9 cellular contexts compared by ENCODE assay signal in genomic region chr22:17774928-17775675, GRCh38. TPM values are rescaled to one million over a fixed set of nuclear protein-coding genes. Genes with fewer than 3 reads are reported as not detected.
A peak's percentile ranks its signal among the peaks of the same experiment; 100 is the strongest.
DNase-seq lines count a peak whose midpoint lies in the region; ATAC-seq lines count a peak whose summit lies in the region.
"Had no signal": no experiment of that assay in that cellular context is flagged by ENCODE, and none has a peak within 500 bp of the region (broad histone marks: within the 10 kb centered on the region; RNA-seq: fewer than 3 reads in every experiment).

No MANE protein-coding gene starts in this region.

- peaks cover 14 to 86% (median 43%) of the 10 kb centered on the region in 4 donors for H3K4me1 Mint-ChIP-seq in CD4-positive, CD25-positive, alpha-beta regulatory T cell
- H3K4me1 Mint-ChIP-seq in activated naive CD8-positive, alpha-beta T cell treated with anti-CD3 and anti-CD28 coated beads, Interleukin-2, amount 50 U/mL, for 24 hours = peaks cover 83% of the 10 kb centered on the region
- H3K4me1 Mint-ChIP-seq in naive B cell = peaks cover 60 to 87% (median 79%) of the 10 kb centered on the region in 3 donors

- H3K27me3 ChIP-seq in CD4-positive, CD25-positive, alpha-beta regulatory T cell (ENCODE audit: control insufficient read depth, insufficient read depth, low read length) = no peaks in the 10 kb centered on the region
- H3K27me3 ChIP-seq in HUES64 (ENCODE audit: insufficient read depth, low read length) = peaks cover 7% of the 10 kb centered on the region
- H3K27me3 ChIP-seq: pancreas had no signal

- peak overlapping the region; percentile 62 for H3K4me3 ChIP-seq in CD4-positive, CD25-positive, alpha-beta regulatory T cell (ENCODE audit: low read depth, low read length)
- peak overlapping the region; percentile 78 for H3K4me3 ChIP-seq in HUES64 (ENCODE audit: low read length)

- peaks cover 9% of the 10 kb centered on the region for H3K36me3 Mint-ChIP-seq in CD4-positive, CD25-positive, alpha-beta regulatory T cell
- H3K36me3 Mint-ChIP-seq in activated naive CD8-positive, alpha-beta T cell treated with anti-CD3 and anti-CD28 coated beads, Interleukin-2, amount 50 U/mL, for 24 hours (ENCODE audit: low read depth) = no peaks in the 10 kb centered on the region
- H3K36me3 Mint-ChIP-seq in naive B cell = peaks cover 0 to 8% of the 10 kb centered on the region in 2 donors

- peaks cover 4% of the 10 kb centered on the region for H3K27me3 Mint-ChIP-seq in CD4-positive, CD25-positive, alpha-beta regulatory T cell
- H3K27me3 Mint-ChIP-seq in activated naive CD8-positive, alpha-beta T cell treated with anti-CD3 and anti-CD28 coated beads, Interleukin-2, amount 50 U/mL, for 24 hours = no peaks in the 10 kb centered on the region
- no peaks in the 10 kb centered on the region for H3K27me3 Mint-ChIP-seq in naive B cell

- peak overlapping the region; percentile 92 for H3K27ac ChIP-seq in CD4-positive, CD25-positive, alpha-beta regulatory T cell (ENCODE audit: insufficient read depth, low read length, poor library complexity, severe bottlenecking)
- no peak overlapping the region for H3K27ac ChIP-seq in HUES64 (ENCODE audit: low read depth, low read length)

- peak overlapping the region; percentile 93 to 99 (median 99) for H3K27ac Mint-ChIP-seq in CD4-positive, CD25-positive, alpha-beta regulatory T cell
- peak overlapping the region; percentile 53 for H3K27ac Mint-ChIP-seq in activated naive CD8-positive, alpha-beta T cell treated with anti-CD3 and anti-CD28 coated beads, Interleukin-2, amount 50 U/mL, for 24 hours
- H3K27ac Mint-ChIP-seq in naive B cell = peak overlapping the region; percentile 52 to 99 (median 95)

- H3K4me1 ChIP-seq in CD4-positive, CD25-positive, alpha-beta regulatory T cell (ENCODE audit: control insufficient read depth, insufficient read depth, low read length, poor library complexity, severe bottlenecking) = peaks cover 86% of the 10 kb centered on the region
- 0 out of 2 replicates have a peak, but pooled peaks cover 3% of the 10 kb centered on the region for H3K4me1 ChIP-seq in HUES64 (ENCODE audit: insufficient read depth, low read length)

- H3K36me3 ChIP-seq in CD4-positive, CD25-positive, alpha-beta regulatory T cell (ENCODE audit: control insufficient read depth, insufficient read depth, low read length) = no peaks in the 10 kb centered on the region
- no peaks in the 10 kb centered on the region for H3K36me3 ChIP-seq in HUES64 (ENCODE audit: insufficient read depth, low read length)
- H3K36me3 ChIP-seq: pancreas had no signal

- H3K9me3 Mint-ChIP-seq in CD4-positive, CD25-positive, alpha-beta regulatory T cell = peaks cover 0 to 3% (median 0%) of the 10 kb centered on the region in 7 donors
- no peaks in the 10 kb centered on the region for H3K9me3 Mint-ChIP-seq in activated naive CD8-positive, alpha-beta T cell treated with anti-CD3 and anti-CD28 coated beads, Interleukin-2, amount 50 U/mL, for 24 hours
- peaks cover 0 to 2% (median 0%) of the 10 kb centered on the region in 7 donors for H3K9me3 Mint-ChIP-seq in naive B cell

- WGBS in HUES64 = 81% methylated on average over 26 of the region's 27 CpGs

- intact Hi-C loops in posterior vena cava (cut with DNase I) = no loop called here

- H3K9me3 ChIP-seq in CD4-positive, CD25-positive, alpha-beta regulatory T cell (ENCODE audit: control insufficient read depth in 2 of 2, low read length in 2 of 2) = no peaks in the 10 kb centered on the region
- H3K9me3 ChIP-seq in HUES64 (ENCODE audit: insufficient read depth, low read depth, low read length) = no peaks in the 10 kb centered on the region
- H3K9me3 ChIP-seq: pancreas had no signal

- DNase-seq in CD4-positive, CD25-positive, alpha-beta regulatory T cell = peak in 1 of 3 donors; percentile 47
- DNase-seq in activated naive CD8-positive, alpha-beta T cell treated with anti-CD3 and anti-CD28 coated beads, Interleukin-2, amount 50 U/mL, for 24 hours = peak; percentile 28
- no peak for DNase-seq in naive B cell
- no peak for DNase-seq in activated CD4-positive, CD25-positive, alpha-beta regulatory T cell (lab: John Stamatoyannopoulos, UW)
- DNase-seq in posterior vena cava (ENCODE audit: low spot score) = no peak

- no peak overlapping the region for H3K9ac ChIP-seq in HUES64 (ENCODE audit: low read depth, low read length)

- no peak for ATAC-seq in CD4-positive, CD25-positive, alpha-beta regulatory T cell (ENCODE audit: low read depth in 2 of 2)
- ATAC-seq in activated naive CD8-positive, alpha-beta T cell treated with anti-CD3 and anti-CD28 coated beads, Interleukin-2, amount 50 U/mL, for 24 hours = peak; percentile 17
- ATAC-seq in naive B cell (ENCODE audit: low read depth in 2 of 2) (no peak), HG03342 (IDR thresholded peaks at IDR 0.05; ENCODE audit: unreplicated experiment) (no peak), HG03439 (IDR thresholded peaks at IDR 0.05; ENCODE audit: unreplicated experiment) (no peak)

- H3K4me3 Mint-ChIP-seq in CD4-positive, CD25-positive, alpha-beta regulatory T cell = peak overlapping the region; percentile 96 to 99 (median 97)
- H3K4me3 Mint-ChIP-seq in activated naive CD8-positive, alpha-beta T cell treated with anti-CD3 and anti-CD28 coated beads, Interleukin-2, amount 50 U/mL, for 24 hours = peak overlapping the region; percentile 63
- peak overlapping the region; percentile 66 to 92 (median 84) for H3K4me3 Mint-ChIP-seq in naive B cell

RNA-seq across cellular contexts. Expression of gene BID, which starts 0.8 kb away (rescaled TPM):
- 17.6 TPM for total RNA-seq in CD4-positive, CD25-positive, alpha-beta regulatory T cell
- 10 to 100 TPM; 56.2 to 84.0 (median 71.2) TPM for polyA plus RNA-seq in CD4-positive, CD25-positive, alpha-beta regulatory T cell
- polyA plus RNA-seq in HUES64 (2013, experiment 1 of 2) = 40.2 TPM
- 23.5 TPM for polyA plus RNA-seq in HUES64 (2013, experiment 2 of 2)
- polyA plus RNA-seq in naive B cell (ENCODE audit: low read depth in 6 of 6) = 10 to 100 TPM; 18.2 to 29.9 (median 23.1) TPM
- 10 to 100 TPM; 11.8 to 13.0 TPM for total RNA-seq in posterior vena cava
